8 cellular contexts compared by ENCODE assay signal in the genomic region with DNA sequence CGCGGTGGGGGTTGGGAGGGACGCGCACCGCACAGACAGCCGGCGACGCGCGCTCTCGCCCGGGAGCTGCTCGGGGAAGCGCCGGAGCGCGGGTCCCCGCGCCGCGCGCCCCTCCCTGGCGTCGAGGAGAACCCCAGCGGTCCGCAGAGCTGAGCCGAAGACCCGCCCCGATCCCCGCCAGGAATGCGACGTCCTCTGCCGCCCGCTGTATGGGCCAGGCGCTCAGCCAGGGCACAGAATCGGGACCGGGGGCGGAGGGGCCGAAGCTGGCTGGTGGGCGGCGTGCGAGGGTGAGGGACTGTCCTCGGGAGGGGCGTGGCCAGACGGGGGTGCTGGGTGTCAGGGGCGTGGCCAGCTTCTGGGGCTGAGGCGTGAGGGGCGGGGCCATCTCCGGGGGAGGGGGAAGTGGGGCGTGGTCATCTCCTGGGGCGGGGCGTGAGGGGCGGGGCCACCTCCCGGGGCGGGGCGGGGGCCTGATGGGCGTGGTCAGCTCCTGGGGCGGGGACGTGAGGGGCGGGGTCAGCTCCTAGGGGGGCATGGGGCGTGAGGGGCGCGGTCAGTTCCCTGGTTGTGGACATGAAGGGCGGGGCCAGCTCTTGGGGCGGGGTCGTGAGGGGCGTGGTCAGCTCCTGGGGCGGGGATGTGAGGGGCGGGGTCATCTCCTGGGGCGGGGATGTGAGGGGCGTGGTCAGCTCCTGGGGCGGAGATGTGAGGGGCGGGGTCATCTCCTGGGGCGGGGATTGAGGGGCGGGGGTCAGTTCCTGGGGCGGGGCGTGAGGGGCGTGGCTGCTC. TPM values are rescaled to one million over a fixed set of nuclear protein-coding genes. Genes with fewer than 3 reads are reported as not detected.
A peak's percentile ranks its signal among the peaks of the same experiment; 100 is the strongest.
DNase-seq lines count a peak whose midpoint lies in the region; ATAC-seq and TF ChIP-seq lines count a peak whose summit lies in the region.

No MANE protein-coding gene starts in this region.

- no peaks in the 10 kb centered on the region for H3K4me1 ChIP-seq in Panc1 (ENCODE audit: control insufficient read depth, insufficient read depth, low read length)
- peaks cover 0 to 12% of the 10 kb centered on the region in 2 experiments for H3K4me1 ChIP-seq in neutrophil (ENCODE audit: control insufficient read depth in 1 of 2, insufficient read depth in 1 of 2, low read depth in 1 of 2, low read length in 1 of 2)

- intact Hi-C loops in Panc1 (cut with micrococcal nuclease; ENCODE audit: unreplicated experiment): no loop called here

- H3K9me3 ChIP-seq in Panc1 (ENCODE audit: control insufficient read depth, insufficient read depth, low read depth, low read length) (no peaks in the 10 kb centered on the region), neutrophil (no peaks in the 10 kb centered on the region)

- TF ChIP-seq CTCF in Panc1 (IDR thresholded peaks at IDR 0.05) (no peak), neutrophil (IDR thresholded peaks at IDR 0.05) (no peak)

- in situ Hi-C loops in Panc1 (cut with HindIII; ENCODE audit: low pct_unique_long_range_greater_than_20kb, low sequenced_read_pairs): no loop called here

- POLR2A ChIA-PET in Panc1 (lab: Charles Lee): interaction anchor here (0.6 kb wide), 1 partner anchor 87 kb away, joined by 4 read pairs; no protein-coding TSS in a partner anchor

- CTCF ChIA-PET in Panc1 (lab: Charles Lee): interaction anchor here (0.6 to 1.2 kb wide), 4 partner anchors 30 to 306 kb away, joined by 3 to 10 read pairs (median 4); no protein-coding TSS in a partner anchor

- H3K27ac ChIP-seq in Panc1 (ENCODE audit: low read length) (no peak overlapping the region), neutrophil (no peak overlapping the region), temporal lobe (ENCODE audit: low read depth, low read length) (peak overlapping the region; percentile 100)

- H3K4me3 ChIP-seq in Panc1 (ENCODE audit: low read depth in 2 of 2, low read length in 2 of 2) (peak overlapping the region; percentile 51 to 54), neutrophil (ENCODE audit: low read depth in 1 of 2, low read length in 1 of 2) (peak overlapping the region; percentile 29 to 47)

- peak; percentile 56 for DNase-seq in GM19238 (ENCODE audit: insufficient read length, low spot score)
- DNase-seq in Panc1 (ENCODE audit: low read depth, low spot score): no peak
- DNase-seq in activated naive CD4-positive, alpha-beta T cell treated with Interleukin-2 at 50 U/mL for 16 hours: peak; percentile 72
- peak; percentile 83 for DNase-seq in germinal center (ENCODE audit: low spot score)

- BruUV-seq in Panc1 (replicated peaks; lab: Mats Ljungman, UMichigan): no TSS peak

- ATAC-seq in Panc1 (peak; percentile 59), HG02870 (IDR thresholded peaks at IDR 0.05; ENCODE audit: unreplicated experiment) (no peak), GM21528 (IDR thresholded peaks at IDR 0.05; ENCODE audit: low FRiP score, unreplicated experiment) (no peak)

- H3K36me3 ChIP-seq in Panc1 (ENCODE audit: control insufficient read depth, insufficient read depth, low read length): no peaks in the 10 kb centered on the region
- no peaks in the 10 kb centered on the region for H3K36me3 ChIP-seq in neutrophil

- no peaks in the 10 kb centered on the region for H3K27me3 ChIP-seq in Panc1 (ENCODE audit: control insufficient read depth, insufficient read depth, low read length)
- peaks cover 98% of the 10 kb centered on the region for H3K27me3 ChIP-seq in neutrophil

RNA-seq across cellular contexts. Expression of a gene that starts 1.0 kb away (rescaled TPM):
- total RNA-seq in Panc1 (2021; ENCODE audit: unreplicated experiment) (13.7 TPM), temporal lobe (103 TPM)
- polyA plus RNA-seq in Panc1 (2012; ENCODE audit: insufficient read length): 15.8 TPM

RNA-seq across cellular contexts. Expression of a gene that starts 4.5 kb away (rescaled TPM):
- total RNA-seq in Panc1 (2021; ENCODE audit: unreplicated experiment) (0.82 TPM), temporal lobe (0.74 TPM)
- 1.3 TPM for polyA plus RNA-seq in Panc1 (2012; ENCODE audit: insufficient read length)

RNA-seq across cellular contexts. Expression of a gene that starts 14.0 kb away (rescaled TPM):
- total RNA-seq in Panc1 (2021; ENCODE audit: unreplicated experiment) (64.0 TPM), temporal lobe (14.8 TPM)
- polyA plus RNA-seq in Panc1 (2012; ENCODE audit: insufficient read length): 53.1 TPM

RNA-seq across cellular contexts. Expression of a gene that starts 18.1 kb away (rescaled TPM):
- total RNA-seq in Panc1 (2021; ENCODE audit: unreplicated experiment) (6.2 TPM), temporal lobe (not detected)
- polyA plus RNA-seq in Panc1 (2012; ENCODE audit: insufficient read length): 28.3 TPM

RNA-seq across cellular contexts. Expression of a gene that starts 26.2 kb away (rescaled TPM):
- total RNA-seq in Panc1 (2021; ENCODE audit: unreplicated experiment): 2.5 TPM
- polyA plus RNA-seq in Panc1 (2012; ENCODE audit: insufficient read length): 3.0 TPM
- total RNA-seq in temporal lobe: 0.74 TPM
